ENCODE assay signal across 8 cellular contexts in genomic region chr4:149499726-149500125, GRCh38.
"Had no signal": no experiment of that assay in that cellular context is flagged by ENCODE, and none has a peak within 500 bp of the region (broad histone marks: within the 10 kb centered on the region; RNA-seq: fewer than 3 reads in every experiment).

No MANE protein-coding gene starts in this region.

- ATAC-seq: HCT116, K562 had no signal

- DNase-seq: GM23248, GOT3, H7, HFFc6, IMR-90, KG1 had no signal

- H3K27ac Mint-ChIP-seq: HFFc6 had no signal

- H3K4me3 Mint-ChIP-seq: HFFc6 had no signal
